Comparison of ENCODE assay signal across 7 cellular contexts in the genomic region with DNA sequence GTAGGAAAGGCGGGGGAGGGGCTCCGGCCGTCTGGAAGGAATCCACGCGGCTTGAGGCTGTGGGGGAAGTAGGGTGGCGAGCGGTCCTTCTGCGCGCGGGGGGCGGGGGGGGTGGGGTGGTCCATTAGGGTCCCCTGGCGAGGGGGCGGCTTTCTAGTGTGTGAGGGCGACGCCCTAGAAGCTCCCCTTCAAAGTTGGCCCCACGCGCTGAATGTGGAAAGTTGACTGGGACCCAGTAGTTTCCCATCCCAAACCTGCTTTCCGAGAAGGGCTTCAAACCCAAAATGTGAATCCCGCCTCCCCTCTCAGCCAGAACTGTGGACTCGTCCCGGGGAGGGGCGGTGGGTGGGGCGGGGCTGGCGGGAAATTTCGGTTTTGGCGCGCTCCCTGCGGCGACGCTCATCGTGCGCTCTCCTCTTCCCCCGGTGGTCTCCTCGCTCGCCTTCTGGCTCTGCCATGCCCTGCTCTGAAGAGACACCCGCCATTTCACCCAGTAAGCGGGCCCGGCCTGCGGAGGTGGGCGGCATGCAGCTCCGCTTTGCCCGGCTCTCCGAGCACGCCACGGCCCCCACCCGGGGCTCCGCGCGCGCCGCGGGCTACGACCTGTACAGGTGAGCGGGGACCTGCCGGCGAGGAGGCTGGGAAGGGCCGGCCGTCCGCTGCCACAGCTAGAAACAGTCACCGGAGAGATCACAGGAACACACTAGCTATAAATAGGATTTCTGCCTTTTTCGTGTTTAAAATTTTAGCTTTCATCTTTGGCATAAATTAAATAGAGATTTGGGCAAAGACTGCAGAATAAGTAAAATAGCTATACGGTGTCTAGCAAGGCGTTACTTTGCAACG. TPM values are rescaled to one million over a fixed set of nuclear protein-coding genes. Genes with fewer than 3 reads are reported as not detected.
DNase-seq lines count a peak whose midpoint lies in the region; ATAC-seq, FAIRE-seq and TF ChIP-seq lines count a peak whose summit lies in the region.

No MANE protein-coding gene starts in this region.

- H3K27ac ChIP-seq in body of pancreas (peak overlapping the region; percentile 77 to 98 (median 94)), iPS-18a (ENCODE audit: low read length) (peak overlapping the region; percentile 65), small intestine (ENCODE audit: low read depth in 1 of 2, low read length in 1 of 2) (peak overlapping the region; percentile 82 to 100)

- H3K9ac ChIP-seq in iPS-18a (ENCODE audit: low read length), result peak overlapping the region; percentile 88

- 1 to 2% methylated on average over 27 to 59 of the region's 64 CpGs for WGBS in body of pancreas, 2 donors
- WGBS in small intestine, 3 donors, result 0 to 1% (median 0%) methylated on average over 61 to 64 of the region's 64 CpGs

- no peak for FAIRE-seq in small intestine (lab: Jason Lieb, UNC)

- no peak for TF ChIP-seq CTCF in body of pancreas (IDR thresholded peaks at IDR 0.05)

- no peaks in the 10 kb centered on the region for H3K9me3 ChIP-seq in body of pancreas
- H3K9me3 ChIP-seq in iPS-18a (ENCODE audit: control insufficient read depth, low read depth, low read length), result no peaks in the 10 kb centered on the region
- H3K9me3 ChIP-seq in small intestine (ENCODE audit: control insufficient read depth, low read depth), result no peaks in the 10 kb centered on the region

- peak; percentile 59 for ATAC-seq in GM18498 (IDR thresholded peaks at IDR 0.05; ENCODE audit: unreplicated experiment)
- peak; percentile 46 for ATAC-seq in HG02588 (IDR thresholded peaks at IDR 0.05; ENCODE audit: unreplicated experiment)
- peak; percentile 64 for ATAC-seq in body of pancreas

- intact Hi-C loops in body of pancreas (cut with DNase I), result no loop called here

- peak; percentile 34 for DNase-seq in NCI-H1048 (lab: John Stamatoyannopoulos, UW)
- DNase-seq in T1000 (lab: John Stamatoyannopoulos, UW), result peak; percentile 73
- peak; percentile 36 to 66 (median 50) for DNase-seq in body of pancreas
- peak; percentile 43 for DNase-seq in small intestine

- no peaks in the 10 kb centered on the region for H3K27me3 ChIP-seq in body of pancreas
- H3K27me3 ChIP-seq in iPS-18a (ENCODE audit: control insufficient read depth, insufficient read depth, low read length), result no peaks in the 10 kb centered on the region
- H3K27me3 ChIP-seq in small intestine (ENCODE audit: control insufficient read depth in 2 of 2, insufficient read depth in 2 of 2, low read length in 2 of 2), result no peaks in the 10 kb centered on the region

- H3K36me3 ChIP-seq in body of pancreas (replicated peaks in 1 of 2; ENCODE audit: insufficient read depth in 1 of 2, low read depth in 2 of 2) (peaks cover 0 to 3% of the 10 kb centered on the region in 2 donors), iPS-18a (ENCODE audit: control insufficient read depth, low read depth, low read length) (peaks cover 30% of the 10 kb centered on the region), small intestine (ENCODE audit: control insufficient read depth in 2 of 2, insufficient read depth in 2 of 2, low read length in 2 of 2) (peaks cover 0 to 2% of the 10 kb centered on the region in 2 donors)

- H3K4me3 ChIP-seq in body of pancreas, result peak overlapping the region; percentile 24 to 99
- peak overlapping the region; percentile 86 for H3K4me3 ChIP-seq in iPS-18a (ENCODE audit: low read length)
- peak overlapping the region; percentile 61 to 81 for H3K4me3 ChIP-seq in small intestine (ENCODE audit: low read depth in 1 of 2, low read length in 2 of 2)

- TF ChIP-seq POLR2A in body of pancreas (IDR thresholded peaks at IDR 0.05), result no peak

- H3K4me1 ChIP-seq in body of pancreas (peaks cover 11% of the 10 kb centered on the region), iPS-18a (ENCODE audit: control insufficient read depth, low read depth, low read length) (peaks cover 18% of the 10 kb centered on the region), small intestine (ENCODE audit: control insufficient read depth in 2 of 2, insufficient read depth in 1 of 2, low read depth in 1 of 2, low read length in 1 of 2) (peaks cover 3% of the 10 kb centered on the region in 2 donors)

RNA-seq across cellular contexts. Expression of gene DUT, which starts 0.8 kb away (rescaled TPM):
- 10 to 100 TPM; 71.1 to 77.8 TPM for total RNA-seq in body of pancreas
- polyA plus RNA-seq in small intestine, result 10 to 100 TPM; 12.7 to 98.0 (median 20.0) TPM

Comparison
In these comparisons a context has a peak if more than half of its experiments do, and no peak if none do; other contexts are left out.
1. Peak in every context shown above with its lines: DNase-seq, ATAC-seq, H3K4me3 ChIP-seq and H3K27ac ChIP-seq.